Comparison of ENCODE assay signal across 12 cellular contexts in the genomic region with DNA sequence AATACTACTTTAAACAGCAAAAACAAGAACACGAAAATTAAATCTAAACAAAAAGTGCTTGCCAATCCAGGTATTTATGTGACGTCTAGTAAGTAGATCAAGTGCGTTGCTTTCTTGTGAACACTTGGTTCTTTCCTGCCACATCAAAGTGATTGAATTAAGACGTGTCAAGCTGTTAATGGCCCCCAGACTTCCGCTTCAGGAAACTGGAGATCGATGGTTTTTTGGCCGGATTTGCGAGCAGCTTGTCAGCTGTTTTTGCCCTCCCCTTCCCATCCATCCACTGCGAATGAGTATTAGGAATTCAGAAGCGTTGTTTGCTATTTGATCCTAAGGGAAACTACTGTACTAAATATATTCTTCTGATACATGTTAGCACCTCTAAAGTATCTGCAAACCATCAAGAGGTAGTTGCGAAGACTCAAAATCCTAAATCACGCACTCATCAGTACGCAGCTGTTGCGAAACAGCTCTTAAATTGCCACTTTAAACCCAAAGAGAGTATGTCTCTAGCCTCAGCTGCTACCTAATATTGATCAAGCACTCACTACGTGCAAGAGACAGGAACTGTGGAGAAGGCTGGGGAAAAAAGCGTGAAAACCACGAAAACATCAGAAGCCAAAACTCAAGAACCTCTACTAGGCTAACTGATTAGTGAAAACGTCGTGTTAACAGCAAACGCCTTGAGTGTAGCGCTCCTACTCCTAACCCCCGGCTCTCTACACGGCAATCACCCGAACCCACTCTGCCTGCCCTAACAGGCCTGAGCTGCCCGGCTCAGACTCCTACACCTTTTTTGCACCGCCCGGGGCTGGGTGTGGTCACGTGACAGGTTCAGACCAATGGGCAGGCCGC. TPM values are rescaled to one million over a fixed set of nuclear protein-coding genes. Genes with fewer than 3 reads are reported as not detected.
DNase-seq lines count a peak whose midpoint lies in the region; ATAC-seq and TF ChIP-seq lines count a peak whose summit lies in the region.
"Had no signal": no experiment of that assay in that cellular context is flagged by ENCODE, and none has a peak within 500 bp of the region (broad histone marks: within the 10 kb centered on the region; RNA-seq: fewer than 3 reads in every experiment).

No MANE protein-coding gene starts in this region.

- in situ Hi-C loops in GM23248 (cut with MboI) = loop anchor here (25.0 kb wide), 1 partner anchor 661 kb away; no protein-coding TSS in a partner anchor

- peak overlapping the region; percentile 50 to 81 (median 58) for H3K4me3 Mint-ChIP-seq in naive thymus-derived CD8-positive, alpha-beta T cell
- H3K4me3 Mint-ChIP-seq: memory B cell had no signal

- TF ChIP-seq POLR2A in esophagus squamous epithelium (IDR thresholded peaks at IDR 0.05) = no peak

- H3K9me3 Mint-ChIP-seq in naive thymus-derived CD8-positive, alpha-beta T cell = peaks cover 0 to 4% (median 0%) of the 10 kb centered on the region in 9 donors
- H3K9me3 Mint-ChIP-seq: memory B cell had no signal

- H3K4me2 ChIP-seq in GM23248 (ENCODE audit: unreplicated experiment) = no peak overlapping the region

- H3K4me1 Mint-ChIP-seq in naive thymus-derived CD8-positive, alpha-beta T cell = peaks cover 9 to 15% (median 11%) of the 10 kb centered on the region in 4 donors
- H3K4me1 Mint-ChIP-seq: memory B cell had no signal

- H3F3A ChIP-seq in GM23248 (ENCODE audit: insufficient read depth) = no peaks in the 10 kb centered on the region

- WGBS in GM23248 (ENCODE audit: low coverage in 1 of 2, low lambda C conversion rate in 2 of 2, missing lambda C conversion rate in 2 of 2), 2 experiments = 52 to 55% methylated on average over 27 to 29 of the region's 29 CpGs
- 72 to 76% methylated on average over 29 of the region's 29 CpGs for WGBS in esophagus squamous epithelium, 2 donors

- H3K36me3 Mint-ChIP-seq in naive thymus-derived CD8-positive, alpha-beta T cell = peaks cover 0 to 6% (median 4%) of the 10 kb centered on the region in 3 donors
- H3K36me3 Mint-ChIP-seq: memory B cell had no signal

- peak overlapping the region; percentile 55 to 96 (median 86) for H3K27ac Mint-ChIP-seq in naive thymus-derived CD8-positive, alpha-beta T cell
- H3K27ac Mint-ChIP-seq: memory B cell had no signal

- no peak for DNase-seq in GM23248
- DNase-seq in NCI-H510A (lab: John Stamatoyannopoulos, UW) = peak; percentile 95
- peak; percentile 44 for DNase-seq in activated effector memory CD4-positive, alpha-beta T cell treated with Interleukin-2 at 50 U/mL for 16 hours
- peak in 6 of 10 donors; percentile 7 to 73 (median 48) for DNase-seq in naive thymus-derived CD8-positive, alpha-beta T cell
- DNase-seq in esophagus squamous epithelium (lab: John Stamatoyannopoulos, UW) = no peak
- no peak for DNase-seq in NCI-H2227 treated with DMSO at 0.1 percent for 48 hours (lab: John Stamatoyannopoulos, UW)
- no peak for DNase-seq in inferior parietal cortex (ENCODE audit: extremely low spot score)
- DNase-seq: NCI-H345, sigmoid colon had no signal

- ATAC-seq in naive thymus-derived CD8-positive, alpha-beta T cell = peak in 1 of 2 donors; percentile 91

- POLR2A ChIA-PET in naive thymus-derived CD8-positive, alpha-beta T cell (lab: Charles Lee) = no interaction called here

- H3K36me3 ChIP-seq in GM23248 (ENCODE audit: low read depth) = no peaks in the 10 kb centered on the region
- H3K36me3 ChIP-seq in esophagus squamous epithelium = no peaks in the 10 kb centered on the region
- H3K36me3 ChIP-seq: sigmoid colon had no signal

- H3K27ac ChIP-seq in GM23248 (no peak overlapping the region), esophagus squamous epithelium (no peak overlapping the region)
- H3K27ac ChIP-seq: sigmoid colon had no signal

- H3K4me3 ChIP-seq in GM23248 (no peak overlapping the region), esophagus squamous epithelium (no peak overlapping the region)
- H3K4me3 ChIP-seq: sigmoid colon had no signal

- peaks cover 0 to 5% (median 0%) of the 10 kb centered on the region in 5 donors for H3K27me3 Mint-ChIP-seq in naive thymus-derived CD8-positive, alpha-beta T cell

- H3K9ac ChIP-seq in GM23248 = no peak overlapping the region

- H4K20me1 ChIP-seq in GM23248 (ENCODE audit: insufficient read depth) = no peaks in the 10 kb centered on the region

- H3K27me3 ChIP-seq in GM23248 (replicated peaks; ENCODE audit: insufficient read depth) = no peaks in the 10 kb centered on the region
- H3K27me3 ChIP-seq in esophagus squamous epithelium = no peaks in the 10 kb centered on the region
- H3K27me3 ChIP-seq: sigmoid colon had no signal

- no peaks in the 10 kb centered on the region for H3K9me3 ChIP-seq in GM23248 (ENCODE audit: low read depth)
- H3K9me3 ChIP-seq in esophagus squamous epithelium = no peaks in the 10 kb centered on the region
- H3K9me3 ChIP-seq: sigmoid colon had no signal

- no peaks in the 10 kb centered on the region for H3K79me2 ChIP-seq in GM23248 (ENCODE audit: insufficient read depth)

- H3K9me2 ChIP-seq in GM23248 (ENCODE audit: insufficient read depth) = no peaks in the 10 kb centered on the region

- TF ChIP-seq CTCF in esophagus squamous epithelium (IDR thresholded peaks at IDR 0.05) = no peak

- H3K4me1 ChIP-seq in GM23248 (ENCODE audit: insufficient read depth) = no peaks in the 10 kb centered on the region
- no peaks in the 10 kb centered on the region for H3K4me1 ChIP-seq in esophagus squamous epithelium
- H3K4me1 ChIP-seq: sigmoid colon had no signal

- H2AFZ ChIP-seq in GM23248 = peak overlapping the region; percentile 45; the same call in 1 of the 2 replicates

- intact Hi-C loops in esophagus squamous epithelium (cut with DNase I) = no loop called here

RNA-seq across cellular contexts. Expression of a gene that starts 0.5 kb away (rescaled TPM):
- total RNA-seq in GM23248 (2014; rRNA removed; shearing (Covaris generic)) = not detected in 2 replicates
- polyA plus RNA-seq in GM23248 (2016; fragmentation: Nextera tagmentation; extraction: Ambion mirVana) = not detected in 2 replicates
- total RNA-seq in naive thymus-derived CD8-positive, alpha-beta T cell = not detected
- polyA plus RNA-seq in naive thymus-derived CD8-positive, alpha-beta T cell = not detected
- not detected for total RNA-seq in esophagus squamous epithelium
- total RNA-seq: dermis microvascular lymphatic vessel endothelial cell, sigmoid colon, SK-MEL-5 had no signal
- polyA plus RNA-seq: sigmoid colon had no signal

Comparison
In these comparisons a context has a peak if more than half of its experiments do, and no peak if none do; other contexts are left out.
1. DNase-seq: peak in NCI-H510A (single experiment), activated effector memory CD4-positive, alpha-beta T cell treated with Interleukin-2 at 50 U/mL for 16 hours (single experiment) and naive thymus-derived CD8-positive, alpha-beta T cell (6 of 10); none in GM23248 (single experiment), esophagus squamous epithelium (single experiment), NCI-H2227 treated with DMSO at 0.1 percent for 48 hours (single experiment) and inferior parietal cortex (single experiment).